ENCODE assay signal across 8 cellular contexts in the genomic region with DNA sequence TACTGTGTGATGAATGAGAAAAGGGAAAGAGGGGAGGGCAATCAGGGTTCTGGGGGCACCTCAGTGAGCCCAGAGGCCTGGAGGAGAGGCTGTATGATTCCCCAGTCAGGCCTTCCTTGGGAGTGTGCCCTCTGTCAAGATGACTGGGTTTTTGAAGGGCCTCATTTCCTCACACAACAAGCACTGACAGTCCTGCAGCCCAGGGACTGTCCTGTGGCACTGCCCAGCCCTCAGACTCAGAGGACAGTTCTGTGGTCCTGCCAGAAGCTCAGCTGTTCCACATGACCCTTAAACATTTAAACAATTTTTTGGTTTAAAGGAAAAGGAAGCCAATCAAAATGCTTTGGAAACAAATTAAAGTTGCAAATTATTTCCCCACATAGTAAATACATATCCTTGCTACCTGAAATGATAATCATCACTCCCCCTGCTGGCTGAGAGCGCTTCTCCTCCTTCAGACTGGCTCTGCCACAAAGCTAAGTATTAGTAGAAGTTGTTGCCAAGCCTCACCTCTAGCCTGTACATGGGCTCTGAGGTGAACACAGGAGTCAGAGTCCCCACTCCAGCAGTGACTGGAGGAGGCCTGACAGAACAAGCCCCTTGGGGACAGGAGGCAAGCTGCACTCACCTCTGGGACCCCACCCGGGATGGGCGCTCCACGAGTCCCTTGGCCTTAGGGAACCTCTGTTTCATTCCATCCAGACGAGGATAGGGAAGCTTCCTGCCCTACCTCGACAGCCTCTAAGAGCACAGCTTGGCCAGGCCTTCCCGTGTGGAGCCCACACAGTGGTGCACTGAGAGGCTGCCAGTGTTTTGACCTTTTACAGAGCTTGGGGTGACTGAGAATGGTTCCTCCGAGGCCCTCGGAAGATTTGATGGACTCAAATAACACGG.
A peak's percentile ranks its signal among the peaks of the same experiment; 100 is the strongest.
DNase-seq lines count a peak whose midpoint lies in the region; ATAC-seq, FAIRE-seq and TF ChIP-seq lines count a peak whose summit lies in the region.

No MANE protein-coding gene starts in this region.

- DNase-seq in BE2C (peak; percentile 37), GM12891 (ENCODE audit: insufficient read length, low spot score) (no peak), RPMI8226 (peak; percentile 71), breast epithelium (ENCODE audit: low spot score in 2 of 2) (peak in 1 of 2 donors; percentile 61), left lung (no peak), upper lobe of right lung (no peak)
- DNase-seq in NK-92 treated with Interleukin-12 subunit alpha and Interleukin-12 subunit beta, amount 100 ng/mL, for 24 hours (lab: John Stamatoyannopoulos, UW): no peak

- H3K27me3 ChIP-seq in BE2C (no peaks in the 10 kb centered on the region), breast epithelium (no peaks in the 10 kb centered on the region), left lung (no peaks in the 10 kb centered on the region), upper lobe of right lung (no peaks in the 10 kb centered on the region)

- H3K27ac ChIP-seq in breast epithelium (no peak overlapping the region), left lung (no peak overlapping the region), upper lobe of right lung (no peak overlapping the region)

- TF ChIP-seq CTCF in BE2C (IDR thresholded peaks at IDR 0.05; ENCODE audit: low read depth, low read length): peak; percentile 55
- peak; percentile 34 to 65 (median 60) for TF ChIP-seq CTCF in breast epithelium (IDR thresholded peaks at IDR 0.05)
- TF ChIP-seq CTCF in left lung (IDR thresholded peaks at IDR 0.05): peak; percentile 53 to 58
- peak; percentile 63 for TF ChIP-seq CTCF in upper lobe of right lung (IDR thresholded peaks at IDR 0.05)

- peak; percentile 89 for ATAC-seq in left lung
- ATAC-seq in upper lobe of right lung: peak; percentile 87
- ATAC-seq in HG03039 (IDR thresholded peaks at IDR 0.05; ENCODE audit: unreplicated experiment): no peak

- FAIRE-seq in GM12891 (lab: Jason Lieb, UNC): peak; percentile 64

- H3K4me3 ChIP-seq in BE2C (ENCODE audit: low read depth, low read length) (no peak overlapping the region), breast epithelium (no peak overlapping the region), left lung (no peak overlapping the region), upper lobe of right lung (no peak overlapping the region)

- intact Hi-C loops in breast epithelium (cut with DNase I; ENCODE audit: low total_unique reads) (no loop called here), left lung (cut with DNase I) (no loop called here), upper lobe of right lung (cut with DNase I) (no loop called here)

- H3K4me1 ChIP-seq in BE2C (no peaks in the 10 kb centered on the region), breast epithelium (no peaks in the 10 kb centered on the region), left lung (no peaks in the 10 kb centered on the region), upper lobe of right lung (peaks cover 8% of the 10 kb centered on the region)

- H3K36me3 ChIP-seq in BE2C (no peaks in the 10 kb centered on the region), breast epithelium (no peaks in the 10 kb centered on the region), left lung (peaks cover 0 to 25% of the 10 kb centered on the region in 2 donors), upper lobe of right lung (peaks cover 10% of the 10 kb centered on the region)

- no peak for TF ChIP-seq POLR2A in GM12891 (IDR thresholded peaks at IDR 0.05; ENCODE audit: low read depth, low read length)
- no peak for TF ChIP-seq POLR2A in breast epithelium (IDR thresholded peaks at IDR 0.05)

- no peaks in the 10 kb centered on the region for H3K9me3 ChIP-seq in BE2C
- peaks cover 0 to 13% of the 10 kb centered on the region in 2 donors for H3K9me3 ChIP-seq in breast epithelium
- peaks cover 0 to 31% of the 10 kb centered on the region in 2 donors for H3K9me3 ChIP-seq in left lung
- H3K9me3 ChIP-seq in upper lobe of right lung: peaks cover 15% of the 10 kb centered on the region

TF ChIP-seq in GM12891, 5 proteins besides CTCF, POLR2A, EP300 and RAD21:
- TF ChIP-seq POLR2AphosphoS5 (IDR thresholded peaks at IDR 0.05; ENCODE audit: low read depth, low read length) (no peak), PAX5 (IDR thresholded peaks at IDR 0.05; ENCODE audit: insufficient read depth, low read length, severe bottlenecking) (no peak), POU2F2 (IDR thresholded peaks at IDR 0.05; ENCODE audit: low read depth, low read length) (no peak), SPI1 (IDR thresholded peaks at IDR 0.05; ENCODE audit: low read depth, low read length) (no peak), TAF1 (IDR thresholded peaks at IDR 0.05; ENCODE audit: low read depth, low read length) (no peak)

Comparison
In these comparisons a context has a peak if more than half of its experiments do, and no peak if none do; other contexts are left out.
1. DNase-seq: peak in BE2C (single experiment) and RPMI8226 (single experiment); none in GM12891 (single experiment), left lung (0 of 2), upper lobe of right lung (single experiment) and NK-92 treated with Interleukin-12 subunit alpha and Interleukin-12 subunit beta, amount 100 ng/mL, for 24 hours (single experiment).
2. Peak in every context shown above with its lines, with median percentiles within 50 percentile points of each other: CTCF ChIP-seq.